Comparison of ENCODE assay signal across 6 cellular contexts in genomic region chr11:126253265-126253664, GRCh38.
"Had no signal": no experiment of that assay in that cellular context is flagged by ENCODE, and none has a peak within 500 bp of the region (broad histone marks: within the 10 kb centered on the region; RNA-seq: fewer than 3 reads in every experiment).

No MANE protein-coding gene starts in this region.

- H3K4me3 Mint-ChIP-seq: IgD-negative memory B cell had no signal

- DNase-seq: IMR-90 had no signal

- H3K4me1 Mint-ChIP-seq: IgD-negative memory B cell had no signal

- H3K27ac ChIP-seq: HL-60 had no signal

- H3K4me3 ChIP-seq: K562 had no signal

- H3K27ac Mint-ChIP-seq: IgD-negative memory B cell had no signal

- FAIRE-seq: HepG2, HTR-8/SVneo, K562 had no signal

- ATAC-seq: HepG2, K562 had no signal

- H3K27me3 Mint-ChIP-seq: IgD-negative memory B cell had no signal

- H3K9me3 Mint-ChIP-seq: IgD-negative memory B cell had no signal
